7 cellular contexts compared by ENCODE assay signal in genomic region chr9:23559522-23559921, GRCh38.
"Had no signal": no experiment of that assay in that cellular context is flagged by ENCODE, and none has a peak within 500 bp of the region (broad histone marks: within the 10 kb centered on the region; RNA-seq: fewer than 3 reads in every experiment).

No MANE protein-coding gene starts in this region.

- H3K27ac ChIP-seq: HL-60, KMS-11 had no signal

- DNase-seq: IMR-90, KBM-7, KG1 had no signal

- H3K9ac ChIP-seq: KMS-11 had no signal

- FAIRE-seq: HTR-8/SVneo, K562 had no signal

- H3K4me2 ChIP-seq: KMS-11 had no signal

- H3K4me3 ChIP-seq: K562 had no signal

- ATAC-seq: K562 had no signal
